Comparison of ENCODE assay signal across 13 cellular contexts in genomic region chr7:132742152-132742551, GRCh38.
DNase-seq lines count a peak whose midpoint lies in the region; ATAC-seq and TF ChIP-seq lines count a peak whose summit lies in the region.
"Had no signal": no experiment of that assay in that cellular context is flagged by ENCODE, and none has a peak within 500 bp of the region (broad histone marks: within the 10 kb centered on the region; RNA-seq: fewer than 3 reads in every experiment).

No MANE protein-coding gene starts in this region.

- peak; percentile 79 for DNase-seq in MCF 10A (ENCODE audit: unreplicated experiment)
- no peak for DNase-seq in breast epithelium (ENCODE audit: low spot score in 2 of 2)
- DNase-seq in amniotic epithelial cell (ENCODE audit: low read depth) = peak; percentile 81
- peak; percentile 21 to 58 for DNase-seq in heart right ventricle
- DNase-seq in thyroid gland = peak; percentile 93 to 95
- no peak for DNase-seq in Peyer's patch
- no peak for DNase-seq in NCI-H146 (lab: John Stamatoyannopoulos, UW)
- DNase-seq: occipital lobe, substantia nigra had no signal

- TF ChIP-seq POLR2A in breast epithelium (IDR thresholded peaks at IDR 0.05) (no peak), thyroid gland (IDR thresholded peaks at IDR 0.05) (no peak), Peyer's patch (IDR thresholded peaks at IDR 0.05) (no peak)

- TF ChIP-seq CTCF in MCF 10A (IDR thresholded peaks at IDR 0.05; ENCODE audit: unreplicated experiment) = no peak
- TF ChIP-seq CTCF in breast epithelium (IDR thresholded peaks at IDR 0.05) = no peak
- no peak for TF ChIP-seq CTCF in heart right ventricle (IDR thresholded peaks at IDR 0.05)
- TF ChIP-seq CTCF in thyroid gland (IDR thresholded peaks at IDR 0.05) = no peak
- no peak for TF ChIP-seq CTCF in Peyer's patch (IDR thresholded peaks at IDR 0.05)

- H3K36me3 ChIP-seq in breast epithelium = no peaks in the 10 kb centered on the region
- no peaks in the 10 kb centered on the region for H3K36me3 ChIP-seq in heart right ventricle
- no peaks in the 10 kb centered on the region for H3K36me3 ChIP-seq in thyroid gland
- no peaks in the 10 kb centered on the region for H3K36me3 ChIP-seq in Peyer's patch
- H3K36me3 ChIP-seq: esophagus muscularis mucosa had no signal

- peaks cover 37% of the 10 kb centered on the region for H3K4me1 Mint-ChIP-seq in MCF 10A (ENCODE audit: insufficient read depth, unreplicated experiment)

- H3K27me3 Mint-ChIP-seq in MCF 10A (ENCODE audit: insufficient read depth, unreplicated experiment) = no peaks in the 10 kb centered on the region

- H3K4me3 Mint-ChIP-seq in MCF 10A (ENCODE audit: unreplicated experiment) = no peak overlapping the region
- H3K4me3 Mint-ChIP-seq: brain had no signal

- peaks cover 22% of the 10 kb centered on the region for H3K9me3 Mint-ChIP-seq in MCF 10A (ENCODE audit: unreplicated experiment)

- H3K27ac Mint-ChIP-seq in MCF 10A (ENCODE audit: low read depth, unreplicated experiment) = no peak overlapping the region
- H3K27ac Mint-ChIP-seq: brain had no signal

- H3K4me1 ChIP-seq in breast epithelium (no peaks in the 10 kb centered on the region), heart right ventricle (peaks cover 0 to 22% (median 0%) of the 10 kb centered on the region in 9 donors), thyroid gland (peaks cover 0 to 16% of the 10 kb centered on the region in 2 donors), Peyer's patch (no peaks in the 10 kb centered on the region)

- intact Hi-C loops in MCF 10A (cut with micrococcal nuclease) = no loop called here
- intact Hi-C loops in breast epithelium (cut with DNase I; ENCODE audit: low total_unique reads) = no loop called here
- intact Hi-C loops in heart right ventricle (cut with DNase I) = no loop called here
- intact Hi-C loops in thyroid gland (cut with DNase I) = no loop called here

- no peak overlapping the region for H3K4me3 ChIP-seq in breast epithelium
- H3K4me3 ChIP-seq in heart right ventricle = no peak overlapping the region
- H3K4me3 ChIP-seq in thyroid gland (replicated peaks in 1 of 3) = no peak overlapping the region
- H3K4me3 ChIP-seq in Peyer's patch = no peak overlapping the region
- H3K4me3 ChIP-seq: esophagus muscularis mucosa had no signal

- CTCF ChIA-PET in MCF 10A (lab: Yijun Ruan, JAX) = no interaction called here

- H3K27ac ChIP-seq in breast epithelium = no peak overlapping the region
- no peak overlapping the region for H3K27ac ChIP-seq in heart right ventricle
- peak overlapping the region; percentile 69 to 86 (median 80) for H3K27ac ChIP-seq in thyroid gland
- H3K27ac ChIP-seq in Peyer's patch = no peak overlapping the region
- H3K27ac ChIP-seq: esophagus muscularis mucosa had no signal

- POLR2A ChIA-PET in MCF 10A (lab: Yijun Ruan, JAX) = no interaction called here

- no peaks in the 10 kb centered on the region for H3K27me3 ChIP-seq in breast epithelium
- H3K27me3 ChIP-seq in heart right ventricle = no peaks in the 10 kb centered on the region
- no peaks in the 10 kb centered on the region for H3K27me3 ChIP-seq in thyroid gland
- H3K27me3 ChIP-seq in Peyer's patch = no peaks in the 10 kb centered on the region
- H3K27me3 ChIP-seq: esophagus muscularis mucosa had no signal

- no TSS peak for BruUV-seq in MCF 10A (replicated peaks; lab: Mats Ljungman, UMichigan)

- WGBS in heart right ventricle, 2 donors = 22 to 23% methylated on average over 4 of the region's 4 CpGs
- 8 to 15% methylated on average over 4 of the region's 4 CpGs for WGBS in thyroid gland, 2 donors

- H3K9me3 ChIP-seq in breast epithelium (peaks cover 0 to 14% of the 10 kb centered on the region in 2 donors), heart right ventricle (peaks cover 0 to 32% (median 10%) of the 10 kb centered on the region in 11 donors), thyroid gland (no peaks in the 10 kb centered on the region), Peyer's patch (peaks cover 0 to 7% (median 0%) of the 10 kb centered on the region in 4 donors)

- ATAC-seq in heart right ventricle (peak in 5 of 8 donors; percentile 55 to 76 (median 57)), HG03432 (IDR thresholded peaks at IDR 0.05; ENCODE audit: unreplicated experiment) (no peak)
- ATAC-seq: left lobe of liver had no signal

- peaks cover 6% of the 10 kb centered on the region for H3K36me3 Mint-ChIP-seq in MCF 10A (ENCODE audit: insufficient read depth, unreplicated experiment)
- H3K36me3 Mint-ChIP-seq: brain had no signal

Comparison
In these comparisons a context has a peak if more than half of its experiments do, and no peak if none do; other contexts are left out.
1. DNase-seq: peak in MCF 10A (single experiment), amniotic epithelial cell (single experiment), heart right ventricle (2 of 2) and thyroid gland (2 of 2); none in breast epithelium (0 of 2), Peyer's patch (0 of 3) and NCI-H146 (single experiment).
2. H3K27ac ChIP-seq: peak in thyroid gland (3 of 3); none in breast epithelium (0 of 2), heart right ventricle (0 of 10) and Peyer's patch (0 of 4).